Comparison of ENCODE assay signal across 8 cellular contexts in genomic region chr1:210250998-210251679, GRCh38. TPM values are rescaled to one million over a fixed set of nuclear protein-coding genes. Genes with fewer than 3 reads are reported as not detected.
DNase-seq lines count a peak whose midpoint lies in the region; ATAC-seq, FAIRE-seq and TF ChIP-seq lines count a peak whose summit lies in the region.

No MANE protein-coding gene starts in this region.

- H3K9me3 ChIP-seq in HCT116 (ENCODE audit: control insufficient read depth in 1 of 2, insufficient read depth in 1 of 2, low read depth in 1 of 2, low read length in 2 of 2) = no peaks in the 10 kb centered on the region
- H3K9me3 ChIP-seq in GM12878 (replicated peaks; ENCODE audit: control insufficient read depth, insufficient read depth, low read length) = no peaks in the 10 kb centered on the region
- H3K9me3 ChIP-seq in iPS-15b (ENCODE audit: control insufficient read depth, insufficient read depth, low read length) = no peaks in the 10 kb centered on the region

- H3K27me3 ChIP-seq in BJ (ENCODE audit: control insufficient read depth, insufficient read depth, low read length) (peaks cover 3% of the 10 kb centered on the region; the same call in 1 of the 2 replicates), HCT116 (ENCODE audit: insufficient read depth, low read length) (peaks cover 19% of the 10 kb centered on the region; the same call in 1 of the 2 replicates), GM12878 (replicated peaks in 1 of 2; ENCODE audit: control insufficient read depth in 2 of 2, insufficient read depth in 2 of 2, low read length in 1 of 2) (peaks cover 15% of the 10 kb centered on the region in 2 experiments; a peak in 3 of 4 replicates), iPS-15b (ENCODE audit: control insufficient read depth, insufficient read depth, low read length) (peaks cover 71% of the 10 kb centered on the region)

- POLR2A ChIA-PET in BJ (lab: Charles Lee) = interaction anchor here (0.5 to 0.7 kb wide), 2 partner anchors 19 to 360 kb away, joined by 3 to 12 read pairs; no protein-coding TSS in a partner anchor
- POLR2A ChIA-PET in HCT116 (lab: Charles Lee) = interaction anchor here (1.4 kb wide), 1 partner anchor 122 kb away, joined by 3 read pairs; no protein-coding TSS in a partner anchor
- POLR2A ChIA-PET in GM12878 (lab: Charles Lee) = no interaction called here

- H3K4me3 ChIP-seq in BJ (ENCODE audit: low read depth, low read length) (peak overlapping the region; percentile 37), HCT116 (replicated peaks in 1 of 2; ENCODE audit: low read depth in 1 of 2, low read length in 2 of 2) (peak overlapping the region; percentile 17 to 48), GM12878 (no peak overlapping the region), iPS-15b (ENCODE audit: low read depth, low read length) (peak overlapping the region; percentile 82), skeletal muscle cell (ENCODE audit: low read depth, low read length) (peak overlapping the region; percentile 39)

- peak; percentile 14; the same call in 1 of the 2 replicates for TF ChIP-seq CTCF in BJ (IDR thresholded peaks at IDR 0.05; ENCODE audit: insufficient read depth, low read depth, low read length)
- no peak for TF ChIP-seq CTCF in HCT116 (IDR thresholded peaks at IDR 0.05 in 2 of 3, conservative IDR thresholded peaks at IDR 0.05 in 1 of 3; ENCODE audit: borderline replicate concordance in 1 of 3, insufficient read depth in 1 of 3, low read depth in 2 of 3, low read length in 2 of 3)
- no peak for TF ChIP-seq CTCF in GM12878 (IDR thresholded peaks at IDR 0.05 in 2 of 3, conservative IDR thresholded peaks at IDR 0.05 in 1 of 3; ENCODE audit: control insufficient read depth in 2 of 3, extremely low read depth in 1 of 3, insufficient read depth in 1 of 3, low read depth in 3 of 3, low read length in 3 of 3)

- intact Hi-C loops in HCT116 (cut with micrococcal nuclease) (no loop called here), GM12878 (cut with micrococcal nuclease; ENCODE audit: unreplicated experiment) (loop anchor here (1.0 kb wide), 1 partner anchor 38 kb away; no protein-coding TSS in a partner anchor)

- no peaks in the 10 kb centered on the region for H3K36me3 ChIP-seq in BJ (ENCODE audit: control insufficient read depth, insufficient read depth, low read length)
- H3K36me3 ChIP-seq in HCT116 (ENCODE audit: control insufficient read depth in 1 of 2, insufficient read depth in 2 of 2, low read length in 2 of 2) = no peaks in the 10 kb centered on the region
- H3K36me3 ChIP-seq in GM12878 (ENCODE audit: control insufficient read depth in 2 of 2, insufficient read depth in 2 of 2, low read length in 1 of 2) = no peaks in the 10 kb centered on the region
- no peaks in the 10 kb centered on the region for H3K36me3 ChIP-seq in iPS-15b (ENCODE audit: control insufficient read depth, insufficient read depth, low read length)

- H3K9me2 ChIP-seq in HCT116 (ENCODE audit: insufficient read depth) = no peaks in the 10 kb centered on the region

- H3K79me2 ChIP-seq in HCT116 (ENCODE audit: insufficient read depth, low read length) = no peaks in the 10 kb centered on the region
- H3K79me2 ChIP-seq in GM12878 (ENCODE audit: control insufficient read depth, insufficient read depth, low read length) = no peaks in the 10 kb centered on the region

- in situ Hi-C loops in GM12878 (cut with MboI) = no loop called here

- H3K4me1 ChIP-seq in HCT116 (ENCODE audit: control insufficient read depth in 1 of 2, insufficient read depth in 2 of 2, low read length in 2 of 2) = peaks cover 9 to 18% of the 10 kb centered on the region in 2 experiments; a peak in 3 of 4 replicates
- H3K4me1 ChIP-seq in GM12878 (ENCODE audit: control insufficient read depth, insufficient read depth, low read length) = no peaks in the 10 kb centered on the region
- H3K4me1 ChIP-seq in iPS-15b (ENCODE audit: control insufficient read depth, insufficient read depth, low read length) = peaks cover 16% of the 10 kb centered on the region

- H2AFZ ChIP-seq in HCT116 (ENCODE audit: low read depth, low read length, poor library complexity, severe bottlenecking) (peak overlapping the region; percentile 91), GM12878 (ENCODE audit: control insufficient read depth, low read depth, low read length) (no peak overlapping the region)

- 1% methylated on average over 37 of the region's 37 CpGs for WGBS in GM12878 (ENCODE audit: insufficient coverage, insufficient replicate concordance, low lambda C conversion rate, missing lambda C conversion rate)

- ATAC-seq in HCT116 = peak; percentile 83
- ATAC-seq in GM12878 = peak; percentile 70
- no peak for ATAC-seq in GM21576 (IDR thresholded peaks at IDR 0.05; ENCODE audit: unreplicated experiment)
- no peak for ATAC-seq in GM19035 (IDR thresholded peaks at IDR 0.05; ENCODE audit: unreplicated experiment)

- H4K20me1 ChIP-seq in HCT116 (ENCODE audit: insufficient read depth) (no peaks in the 10 kb centered on the region), GM12878 (ENCODE audit: control insufficient read depth, insufficient read depth) (no peaks in the 10 kb centered on the region)

- H3K9ac ChIP-seq in HCT116 (ENCODE audit: low read length) = no peak overlapping the region
- no peak overlapping the region for H3K9ac ChIP-seq in GM12878 (ENCODE audit: control insufficient read depth, insufficient read depth, low read length)
- H3K9ac ChIP-seq in iPS-15b (ENCODE audit: low read depth, low read length) = no peak overlapping the region

- SMC1A ChIA-PET in GM12878 (lab: Charles Lee; ENCODE audit: uncharacterized antibody, unreplicated experiment) = interaction anchor here (0.6 kb wide), 1 partner anchor 371 kb away, joined by 4 read pairs; no protein-coding TSS in a partner anchor

- BruUV-seq in HCT116 (replicated peaks; lab: Mats Ljungman, UMichigan) = no TSS peak
- BruUV-seq in GM12878 (replicated peaks; lab: Mats Ljungman, UMichigan) = no TSS peak

- RAD21 ChIA-PET in HCT116 (lab: Charles Lee; ENCODE audit: low non-redundant PET in 1 of 2, low total read pairs in 2 of 2, uncharacterized antibody in 2 of 2, unreplicated experiment in 2 of 2) = no interaction called here
- RAD21 ChIA-PET in GM12878 (lab: Charles Lee; ENCODE audit: unreplicated experiment) = no interaction called here

- no peak for TF ChIP-seq POLR2A in HCT116 (IDR thresholded peaks at IDR 0.05; ENCODE audit: borderline replicate concordance, extremely low read depth, insufficient read depth, insufficient read length)
- no peak for TF ChIP-seq POLR2A in GM12878 (IDR thresholded peaks at IDR 0.05; ENCODE audit: low read depth, low read length)

- TF ChIP-seq EP300 in GM12878 (IDR thresholded peaks at IDR 0.05; ENCODE audit: borderline replicate concordance in 1 of 2, control insufficient read depth in 1 of 2, low read depth in 2 of 2, low read length in 2 of 2) = no peak

- H3K27ac ChIP-seq in HCT116 (ENCODE audit: low read depth, low read length) = no peak overlapping the region; the same call in 1 of the 2 replicates
- no peak overlapping the region for H3K27ac ChIP-seq in GM12878 (ENCODE audit: control insufficient read depth, insufficient read depth)

- CTCF ChIA-PET in BJ (lab: Yijun Ruan, JAX) (interaction anchor here (0.6 kb wide), 1 partner anchor 9 kb away, joined by 3 read pairs; no protein-coding TSS in a partner anchor), HCT116 (lab: Charles Lee) (interaction anchor here (1.0 kb wide), 1 partner anchor 12 kb away, joined by 3 read pairs; no protein-coding TSS in a partner anchor), GM12878 (lab: Yijun Ruan, JAX) (no interaction called here)

- no peak for FAIRE-seq in GM12878 (lab: Jason Lieb, UNC)

- TF ChIP-seq RAD21 in HCT116 (IDR thresholded peaks at IDR 0.05; ENCODE audit: low read depth) = no peak
- TF ChIP-seq RAD21 in GM12878 (IDR thresholded peaks at IDR 0.05; ENCODE audit: insufficient read depth, low read depth, low read length) = no peak

- no peak for DNase-seq in BJ (ENCODE audit: low read depth)
- peak; percentile 15 for DNase-seq in HCT116 (ENCODE audit: low read depth, low spot score)
- peak; percentile 35 for DNase-seq in NCI-H526 treated with DMSO at 0.1 percent for 48 hours (lab: John Stamatoyannopoulos, UW)
- no peak for DNase-seq in GM12878 (ENCODE audit: low read depth, low spot score)
- DNase-seq in skeletal muscle cell (ENCODE audit: low read depth) = no peak

- H3K4me2 ChIP-seq in HCT116 (ENCODE audit: low read length) (peak overlapping the region; percentile 66), GM12878 (ENCODE audit: control insufficient read depth, insufficient read depth) (peak overlapping the region; percentile 9; the same call in 1 of the 2 replicates)

TF ChIP-seq in HCT116, 20 proteins besides CTCF, POLR2A, EP300 and RAD21 (continues in another document):
- no peak for TF ChIP-seq EGR1 (IDR thresholded peaks at IDR 0.05; ENCODE audit: low read depth)
- TF ChIP-seq FOSL1 (IDR thresholded peaks at IDR 0.05; ENCODE audit: low read depth) = no peak
- TF ChIP-seq ZNF274 (IDR thresholded peaks at IDR 0.05; ENCODE audit: low read depth, low read length) = no peak
- TF ChIP-seq TCF7L2 (IDR thresholded peaks at IDR 0.05; ENCODE audit: borderline replicate concordance, extremely low read depth, insufficient read depth, insufficient read length) = peak; percentile 68

TF ChIP-seq in GM12878, 131 proteins besides CTCF, POLR2A, EP300 and RAD21 (continues in another document):
- TF ChIP-seq CBX5 (IDR thresholded peaks at IDR 0.05; ENCODE audit: low read depth) (no peak), POU2F2 (IDR thresholded peaks at IDR 0.05; ENCODE audit: borderline replicate concordance, low read depth, low read length) (no peak), SMC3 (IDR thresholded peaks at IDR 0.05; ENCODE audit: borderline replicate concordance, low read length) (no peak)

RNA-seq across cellular contexts. Expression of gene SERTAD4, which starts 18.5 kb away (rescaled TPM):
- polyA plus RNA-seq in BJ (2011; rRNA removed) = 6.2 and 8.7 TPM in 2 replicates
- 1.9 and 3.4 TPM in 2 replicates for polyA minus RNA-seq in BJ (2011; rRNA and poly(A)+ RNA removed)
- total RNA-seq in HCT116 (2021; ENCODE audit: unreplicated experiment) = 0.07 TPM
- 0.04 and 0.10 TPM in 2 replicates for polyA plus RNA-seq in HCT116 (2012)
- not detected in 2 replicates for total RNA-seq in GM12878 (2013; cell fraction: nucleolus; rRNA removed)
- not detected in 2 replicates for total RNA-seq in GM12878 (2014; rRNA removed)
- not detected in 2 replicates for total RNA-seq in GM12878 (2014; rRNA removed; fragmentation: Illumina TruSeq; extraction: Trizol)
- total RNA-seq in GM12878 (2021) = not detected in 2 replicates
- polyA plus RNA-seq in GM12878 (2011; ENCODE audit: low read depth) = not detected
- not detected in 2 replicates for polyA plus RNA-seq in GM12878 (2011; rRNA removed)
- polyA plus RNA-seq in GM12878 (2011; cell fraction: cytosol; rRNA removed) = not detected in 2 replicates
- polyA plus RNA-seq in GM12878 (2011; cell fraction: nucleus; rRNA removed) = not detected in 2 replicates
- polyA plus RNA-seq in GM12878 (2012) = not detected in 2 replicates
- not detected in 2 replicates for polyA plus RNA-seq in GM12878 (2014; fragmentation: Illumina TruSeq; extraction: Trizol)
- polyA plus RNA-seq in GM12878 (2014; fragmentation: Nextera tagmentation; extraction: Ambion mirVana) = not detected
- not detected in 2 replicates for polyA plus RNA-seq in GM12878 (2014; rRNA removed)
- polyA plus RNA-seq in GM12878 (2016; fragmentation: Nextera tagmentation; extraction: Ambion mirVana) = not detected
- polyA minus RNA-seq in GM12878 (2011; rRNA and poly(A)+ RNA removed) = not detected in 2 replicates
- not detected in 2 replicates for polyA minus RNA-seq in GM12878 (2011; cell fraction: cytosol; rRNA and poly(A)+ RNA removed)
- not detected in 2 replicates for polyA minus RNA-seq in GM12878 (2011; cell fraction: nucleus; rRNA and poly(A)+ RNA removed)

Comparison
In these comparisons a context has a peak if more than half of its experiments do, and no peak if none do; other contexts are left out.
1. DNase-seq: peak in HCT116 (single experiment) and NCI-H526 treated with DMSO at 0.1 percent for 48 hours (single experiment); none in BJ (single experiment), GM12878 (single experiment) and skeletal muscle cell (single experiment).
2. ATAC-seq: peak in HCT116 (single experiment) and GM12878 (single experiment); none in GM21576 (single experiment) and GM19035 (single experiment).